In genomic region chr20:5116875-5117274, GRCh38 we compare ENCODE assay signal across 1 cellular context.
TF ChIP-seq lines count a peak whose summit lies in the region.

No MANE protein-coding gene starts in this region.

TF ChIP-seq in HepG2, 621 proteins besides CTCF, POLR2A, EP300 and RAD21:
- TF ChIP-seq ATF7 (IDR thresholded peaks at IDR 0.05) (no peak), ATF7 (CRISPR knock-in tag; IDR thresholded peaks at IDR 0.05) (no peak), GABPB1 (CRISPR knock-in tag; IDR thresholded peaks at IDR 0.05) (no peak), ONECUT2 (CRISPR knock-in tag; IDR thresholded peaks at IDR 0.05) (no peak), ZNF30 (CRISPR knock-in tag; IDR thresholded peaks at IDR 0.05) (no peak), RBFOX2 (IDR thresholded peaks at IDR 0.05; ENCODE audit: low read depth, low read length) (peak; percentile 51; the same call in 1 of the 2 replicates), RBM22 (optimal IDR thresholded peaks at IDR 0.05; ENCODE audit: low read length) (peak; percentile 43), AGO2 (optimal IDR thresholded peaks at IDR 0.05; ENCODE audit: low read depth, low read length) (peak; percentile 20), ATF7-NPFF (CRISPR knock-in tag; IDR thresholded peaks at IDR 0.05; ENCODE audit: low read depth) (no peak), ZKSCAN5 (CRISPR knock-in tag; IDR thresholded peaks at IDR 0.05) (0 out of 2 replicates have a peak, but pooled peaks have one; percentile 20), ZNF629 (CRISPR knock-in tag; conservative IDR thresholded peaks at IDR 0.05) (peak; percentile 57; the same call in 1 of the 2 replicates)
